Comparison of ENCODE assay signal across 8 cellular contexts in the genomic region with DNA sequence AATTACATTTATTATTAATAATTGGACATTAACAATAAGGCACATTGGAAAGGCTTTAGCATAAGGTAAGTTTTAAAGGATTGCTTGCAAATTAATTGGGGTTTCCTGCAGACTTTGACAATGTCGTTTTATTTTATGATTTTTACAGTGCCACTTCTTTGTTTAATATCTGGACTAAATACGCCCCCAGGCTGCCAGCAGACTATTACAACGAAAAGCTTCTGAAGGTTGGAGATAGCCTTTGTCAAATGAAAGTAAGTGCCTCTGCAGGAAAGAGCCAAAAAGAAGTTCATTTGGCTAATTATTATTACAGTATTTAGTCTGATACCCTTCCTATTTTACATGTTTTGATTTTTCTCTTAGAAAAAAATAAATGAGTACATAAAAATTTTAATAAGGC. TPM values are rescaled to one million over a fixed set of nuclear protein-coding genes. Genes with fewer than 3 reads are reported as not detected.
DNase-seq lines count a peak whose midpoint lies in the region; ATAC-seq, FAIRE-seq and TF ChIP-seq lines count a peak whose summit lies in the region.

No MANE protein-coding gene starts in this region.

- H3K4me3 ChIP-seq in CD4-positive, alpha-beta memory T cell (ENCODE audit: low read length in 2 of 2) = no peak overlapping the region
- H3K4me3 ChIP-seq in keratinocyte (ENCODE audit: control insufficient read depth in 2 of 3, extremely low read depth in 1 of 3, insufficient read depth in 2 of 3, low read depth in 1 of 3, low read length in 3 of 3) = no peak overlapping the region

- peaks cover 44 to 66% (median 57%) of the 10 kb centered on the region in 4 donors for H3K4me1 Mint-ChIP-seq in CD4-positive, alpha-beta memory T cell
- peaks cover 44% of the 10 kb centered on the region for H3K4me1 Mint-ChIP-seq in HFFc6 (ENCODE audit: low read depth)
- H3K4me1 Mint-ChIP-seq in activated CD4-positive, alpha-beta memory T cell treated with anti-CD3 and anti-CD28 coated beads, Interleukin-2, amount 10 ng/mL, durations not matched to agents 7 days and 5 days = peaks cover 56% of the 10 kb centered on the region

- peaks cover 0 to 3% of the 10 kb centered on the region in 2 donors for H3K36me3 Mint-ChIP-seq in CD4-positive, alpha-beta memory T cell
- no peaks in the 10 kb centered on the region for H3K36me3 Mint-ChIP-seq in HFFc6 (ENCODE audit: low read depth)
- H3K36me3 Mint-ChIP-seq in activated CD4-positive, alpha-beta memory T cell treated with anti-CD3 and anti-CD28 coated beads, Interleukin-2, amount 10 ng/mL, durations not matched to agents 7 days and 5 days (ENCODE audit: low read depth) = peaks cover 20% of the 10 kb centered on the region

- TF ChIP-seq CTCF in HFFc6 (IDR thresholded peaks at IDR 0.05) (peak; percentile 60; the same call in 1 of the 2 replicates), keratinocyte (optimal IDR thresholded peaks at IDR 0.05 in 1 of 3, IDR thresholded peaks at IDR 0.05 in 1 of 3, conservative IDR thresholded peaks at IDR 0.05 in 1 of 3; ENCODE audit: extremely low read depth in 1 of 3, insufficient read depth in 2 of 3, low read length in 3 of 3) (peak in 1 of 3 experiments; percentile 1)

- CTCF ChIA-PET in CD4-positive, alpha-beta memory T cell (lab: Charles Lee; ENCODE audit: partially characterized antibody) = interaction anchor here (2.0 to 5.2 kb wide), 3 partner anchors 11 to 101 kb away, joined by 14 to 54 read pairs (median 43); a partner anchor contains a TSS
- CTCF ChIA-PET in activated CD4-positive, alpha-beta memory T cell treated with anti-CD3 and anti-CD28 coated beads, Interleukin-2, amount 10 ng/mL, durations not matched to agents 7 days and 5 days (lab: Charles Lee) = interaction anchor here (1.2 to 4.5 kb wide), 4 partner anchors 11 to 103 kb away, joined by 3 to 29 read pairs (median 7); a partner anchor contains a TSS

- FAIRE-seq in keratinocyte (lab: Jason Lieb, UNC) = no peak

- H3K4me3 Mint-ChIP-seq in CD4-positive, alpha-beta memory T cell = peak overlapping the region in 7 of 8 donors; percentile 35 to 74 (median 53)
- 0 out of 2 replicates have a peak overlapping the region, but pooled peaks have one; percentile 41 for H3K4me3 Mint-ChIP-seq in HFFc6
- no peak overlapping the region for H3K4me3 Mint-ChIP-seq in activated CD4-positive, alpha-beta memory T cell treated with anti-CD3 and anti-CD28 coated beads, Interleukin-2, amount 10 ng/mL, durations not matched to agents 7 days and 5 days

- peaks cover 52% of the 10 kb centered on the region for H3K4me1 ChIP-seq in CD4-positive, alpha-beta memory T cell (ENCODE audit: insufficient read depth, low read length)
- peaks cover 28% of the 10 kb centered on the region for H3K4me1 ChIP-seq in keratinocyte (ENCODE audit: control insufficient read depth, extremely low read depth, insufficient read depth, low read length)

- no peaks in the 10 kb centered on the region for H3K27me3 Mint-ChIP-seq in CD4-positive, alpha-beta memory T cell
- H3K27me3 Mint-ChIP-seq in HFFc6 (ENCODE audit: insufficient read depth) = no peaks in the 10 kb centered on the region
- no peaks in the 10 kb centered on the region for H3K27me3 Mint-ChIP-seq in activated CD4-positive, alpha-beta memory T cell treated with anti-CD3 and anti-CD28 coated beads, Interleukin-2, amount 10 ng/mL, durations not matched to agents 7 days and 5 days

- POLR2A ChIA-PET in CD4-positive, alpha-beta memory T cell (lab: Charles Lee; ENCODE audit: partially characterized antibody) = interaction anchor here (0.8 to 5.2 kb wide), 7 partner anchors 10 to 305 kb away, joined by 3 to 41 read pairs (median 6); a partner anchor contains a TSS
- POLR2A ChIA-PET in activated CD4-positive, alpha-beta memory T cell treated with anti-CD3 and anti-CD28 coated beads, Interleukin-2, amount 10 ng/mL, durations not matched to agents 7 days and 5 days (lab: Charles Lee) = interaction anchor here (1.2 to 3.4 kb wide), 5 partner anchors 11 to 100 kb away, joined by 4 to 46 read pairs (median 4); a partner anchor contains a TSS

- ATAC-seq in HG02840 (IDR thresholded peaks at IDR 0.05; ENCODE audit: low FRiP score, unreplicated experiment) (no peak), HG03108 (IDR thresholded peaks at IDR 0.05; ENCODE audit: unreplicated experiment) (no peak)

- no peaks in the 10 kb centered on the region for H3K79me2 ChIP-seq in keratinocyte (ENCODE audit: control insufficient read depth, insufficient read depth, low read length)

- H3K36me3 ChIP-seq in CD4-positive, alpha-beta memory T cell (ENCODE audit: insufficient read depth, low read length) = no peaks in the 10 kb centered on the region
- no peaks in the 10 kb centered on the region for H3K36me3 ChIP-seq in keratinocyte (ENCODE audit: control insufficient read depth in 2 of 2, extremely low read depth in 1 of 2, insufficient read depth in 2 of 2, low read length in 2 of 2)

- no peaks in the 10 kb centered on the region for H3K9me3 ChIP-seq in CD4-positive, alpha-beta memory T cell (ENCODE audit: control insufficient read depth in 1 of 2, low read length in 2 of 2)
- H3K9me3 ChIP-seq in keratinocyte (ENCODE audit: control insufficient read depth, low read depth, low read length) = no peaks in the 10 kb centered on the region

- H3K27me3 ChIP-seq in CD4-positive, alpha-beta memory T cell (ENCODE audit: insufficient read depth, low read length) = no peaks in the 10 kb centered on the region
- H3K27me3 ChIP-seq in keratinocyte (ENCODE audit: control insufficient read depth, extremely low read depth, insufficient read depth, low read length) = no peaks in the 10 kb centered on the region

- no peak overlapping the region for H2AFZ ChIP-seq in keratinocyte (ENCODE audit: control insufficient read depth, low read length)

- no peak for DNase-seq in CD4-positive, alpha-beta memory T cell
- peak; percentile 21 for DNase-seq in HFFc6
- DNase-seq in activated CD4-positive, alpha-beta memory T cell treated with anti-CD3 and anti-CD28 coated beads, Interleukin-2, amount 10 ng/mL, durations not matched to agents 7 days and 5 days = no peak
- DNase-seq in keratinocyte (ENCODE audit: low read depth, low spot score) = no peak
- no peak for DNase-seq in effector CD4-positive, alpha-beta T cell
- DNase-seq in NCI-H1930 (lab: John Stamatoyannopoulos, UW) = no peak

- H3K27ac ChIP-seq in CD4-positive, alpha-beta memory T cell (ENCODE audit: low read depth, low read length) = peak overlapping the region; percentile 18
- H3K27ac ChIP-seq in keratinocyte (ENCODE audit: control insufficient read depth, insufficient read depth, low read length) = peak overlapping the region; percentile 93

- H3K4me2 ChIP-seq in keratinocyte (ENCODE audit: control insufficient read depth, extremely low read depth, insufficient read depth, low read depth, low read length) = peak overlapping the region; percentile 59

- intact Hi-C loops in CD4-positive, alpha-beta memory T cell (cut with micrococcal nuclease) = loop anchor here (1.0 to 5.0 kb wide), 4 partner anchors 11 to 98 kb away; a partner anchor contains a TSS

- no peaks in the 10 kb centered on the region for H4K20me1 ChIP-seq in keratinocyte (ENCODE audit: control insufficient read depth, extremely low read depth, insufficient read depth, low read length)

- no peaks in the 10 kb centered on the region for H3K9me1 ChIP-seq in keratinocyte (ENCODE audit: control insufficient read depth, extremely low read depth, insufficient read depth, low read length)

- peak overlapping the region; percentile 79 to 98 (median 89) for H3K27ac Mint-ChIP-seq in CD4-positive, alpha-beta memory T cell
- H3K27ac Mint-ChIP-seq in HFFc6 = peak overlapping the region; percentile 90
- peak overlapping the region; percentile 89 for H3K27ac Mint-ChIP-seq in activated CD4-positive, alpha-beta memory T cell treated with anti-CD3 and anti-CD28 coated beads, Interleukin-2, amount 10 ng/mL, durations not matched to agents 7 days and 5 days

- peak overlapping the region; percentile 16 for H3K9ac ChIP-seq in keratinocyte (ENCODE audit: control insufficient read depth, extremely low read depth, insufficient read depth, low read length)

- dilution Hi-C loops in keratinocyte (cut with MboI; ENCODE audit: extremely low pct_ligation_motif_present, low sequenced_read_pairs) = no loop called here

- H3K9me3 Mint-ChIP-seq in CD4-positive, alpha-beta memory T cell = peaks cover 0 to 4% (median 0%) of the 10 kb centered on the region in 8 donors
- H3K9me3 Mint-ChIP-seq in HFFc6 = no peaks in the 10 kb centered on the region
- peaks cover 5% of the 10 kb centered on the region for H3K9me3 Mint-ChIP-seq in activated CD4-positive, alpha-beta memory T cell treated with anti-CD3 and anti-CD28 coated beads, Interleukin-2, amount 10 ng/mL, durations not matched to agents 7 days and 5 days

RNA-seq across cellular contexts. Expression of a gene that starts 11.3 kb away (rescaled TPM):
- 1 to 10 TPM in 1 of 2 experiments, under 1 TPM in 1; 0.73 to 1.1 TPM for total RNA-seq in CD4-positive, alpha-beta memory T cell
- under 1 TPM; 0.37 to 0.65 TPM for polyA plus RNA-seq in CD4-positive, alpha-beta memory T cell
- total RNA-seq in HFFc6 (2021; fragmentation: NEBNext Ultra II Directional; extraction: Animal tissue kit (Norgen Biotek cat#: 25700)) = under 1 TPM; 0.40 to 0.66 (median 0.56) TPM
- total RNA-seq in activated CD4-positive, alpha-beta memory T cell treated with anti-CD3 and anti-CD28 coated beads, Interleukin-2, amount 10 ng/mL, durations not matched to agents 7 days and 5 days = under 1 TPM; 0.55 to 0.75 TPM
- 0.46 to 1.2 TPM (median 0.77 TPM) in 3 replicates for polyA plus RNA-seq in keratinocyte
- polyA plus RNA-seq in keratinocyte (2011; ENCODE audit: low read depth) = 0.35 TPM
- polyA plus RNA-seq in keratinocyte (2011; cell fraction: cytosol; rRNA removed) = 0.21 and 0.35 TPM in 2 replicates
- 0.84 and 1.1 TPM in 2 replicates for polyA plus RNA-seq in keratinocyte (2011; cell fraction: nucleus; rRNA removed)
- polyA plus RNA-seq in keratinocyte (2012; ENCODE audit: low replicate concordance) = 0.89 TPM in 1 of 2 replicates, not detected in the other
- polyA minus RNA-seq in keratinocyte = 0.79 to 4.8 TPM (median 4.4 TPM) in 3 replicates
- polyA minus RNA-seq in keratinocyte (2011; cell fraction: cytosol; rRNA and poly(A)+ RNA removed) = 1.3 TPM
- polyA minus RNA-seq in keratinocyte (2011; cell fraction: nucleus; rRNA and poly(A)+ RNA removed) = 1.1 and 3.5 TPM in 2 replicates
